Comparison of ENCODE assay signal across 8 cellular contexts in genomic region chrX:53072418-53073114, GRCh38. TPM values are rescaled to one million over a fixed set of nuclear protein-coding genes. Genes with fewer than 3 reads are reported as not detected.
A peak's percentile ranks its signal among the peaks of the same experiment; 100 is the strongest.
DNase-seq lines count a peak whose midpoint lies in the region; ATAC-seq and TF ChIP-seq lines count a peak whose summit lies in the region.

No MANE protein-coding gene starts in this region.

- WGBS in lung, 2 donors: 71 to 84% methylated on average over 9 of the region's 9 CpGs

- TF ChIP-seq CTCF in VCaP (conservative IDR thresholded peaks at IDR 0.05) (no peak), lung (IDR thresholded peaks at IDR 0.05; ENCODE audit: control extremely low read depth, extremely low read depth) (no peak), GM10248 (IDR thresholded peaks at IDR 0.05; ENCODE audit: control extremely low read depth, extremely low read depth, low read depth, missing control alignments) (no peak)

- no peaks in the 10 kb centered on the region for H3K36me3 Mint-ChIP-seq in stimulated activated naive CD8-positive, alpha-beta T cell treated with anti-CD3 and anti-CD28 coated beads, Interleukin-15, Interleukin-2, amounts not matched to agents 100 ng/mL and 50 ng/mL, for 24 hours (ENCODE audit: low read depth)

- H3K4me3 Mint-ChIP-seq in stimulated activated naive CD8-positive, alpha-beta T cell treated with anti-CD3 and anti-CD28 coated beads, Interleukin-15, Interleukin-2, amounts not matched to agents 100 ng/mL and 50 ng/mL, for 24 hours: peak overlapping the region; percentile 88

- peak overlapping the region; percentile 62 for H3K27ac Mint-ChIP-seq in stimulated activated naive CD8-positive, alpha-beta T cell treated with anti-CD3 and anti-CD28 coated beads, Interleukin-15, Interleukin-2, amounts not matched to agents 100 ng/mL and 50 ng/mL, for 24 hours

- no peak for DNase-seq in stimulated activated naive CD8-positive, alpha-beta T cell treated with anti-CD3 and anti-CD28 coated beads, Interleukin-15, Interleukin-2, amounts not matched to agents 100 U/mL and 50 U/mL, for 24 hours
- DNase-seq in lung (ENCODE audit: low spot score) (no peak), T1000 (lab: John Stamatoyannopoulos, UW) (no peak), ACHN (no peak), GM10248 (ENCODE audit: extremely low spot score) (no peak)

- no peaks in the 10 kb centered on the region for H3K36me3 ChIP-seq in lung (ENCODE audit: control insufficient read depth in 2 of 2, insufficient read depth in 2 of 2, low read length in 2 of 2)

- H3K27me3 ChIP-seq in lung (ENCODE audit: control insufficient read depth, insufficient read depth): peaks cover 4% of the 10 kb centered on the region

- H3K9me3 ChIP-seq in lung (ENCODE audit: control insufficient read depth in 2 of 2, insufficient read depth in 1 of 2, low read length in 1 of 2): peaks cover 0 to 5% of the 10 kb centered on the region in 2 donors

- H3K4me1 ChIP-seq in lung (ENCODE audit: control insufficient read depth in 2 of 2, insufficient read depth in 2 of 2, low read length in 2 of 2): peaks cover 0 to 2% of the 10 kb centered on the region in 2 donors

- H3K4me3 ChIP-seq in lung: no peak overlapping the region

- in situ Hi-C loops in ACHN (cut with HindIII; ENCODE audit: low pct_ligation_motif_present, low pct_unique_long_range_greater_than_20kb, low sequenced_read_pairs): no loop called here

- H3K27ac ChIP-seq in VCaP (peak overlapping the region; percentile 42), lung (ENCODE audit: low read depth in 1 of 2, low read length in 1 of 2) (peak overlapping the region; percentile 36 to 48)

- no peaks in the 10 kb centered on the region for H3K9me3 Mint-ChIP-seq in stimulated activated naive CD8-positive, alpha-beta T cell treated with anti-CD3 and anti-CD28 coated beads, Interleukin-15, Interleukin-2, amounts not matched to agents 100 ng/mL and 50 ng/mL, for 24 hours

- CTCF ChIA-PET in GM10248 (lab: Yijun Ruan, JAX): interaction anchor here (0.9 to 3.4 kb wide), 4 partner anchors 9 to 132 kb away, joined by 3 to 19 read pairs (median 5); partner anchors contain the start of gene TSPYL2

- POLR2A ChIA-PET in GM10248 (lab: Yijun Ruan, JAX): interaction anchor here (0.5 to 1.0 kb wide), 5 partner anchors 9 to 137 kb away, joined by 3 to 8 read pairs (median 5); partner anchors contain the start of gene TSPYL2

- ATAC-seq in stimulated activated naive CD8-positive, alpha-beta T cell treated with anti-CD3 and anti-CD28 coated beads, Interleukin-15, Interleukin-2, amounts not matched to agents 100 U/mL and 50 U/mL, for 24 hours: no peak
- ATAC-seq in lung (ENCODE audit: insufficient read depth, low FRiP score) (no peak), HG02798 (IDR thresholded peaks at IDR 0.05; ENCODE audit: poor library complexity, unreplicated experiment) (no peak)

- no peaks in the 10 kb centered on the region for H3K27me3 Mint-ChIP-seq in stimulated activated naive CD8-positive, alpha-beta T cell treated with anti-CD3 and anti-CD28 coated beads, Interleukin-15, Interleukin-2, amounts not matched to agents 100 ng/mL and 50 ng/mL, for 24 hours

- H3K4me1 Mint-ChIP-seq in stimulated activated naive CD8-positive, alpha-beta T cell treated with anti-CD3 and anti-CD28 coated beads, Interleukin-15, Interleukin-2, amounts not matched to agents 100 ng/mL and 50 ng/mL, for 24 hours (ENCODE audit: low read depth): peaks cover 17% of the 10 kb centered on the region

RNA-seq across cellular contexts. Expression of gene TSPYL2, which starts 9.6 kb away (rescaled TPM):
- total RNA-seq in lung: 10 to 100 TPM; 20.8 to 44.0 TPM
- polyA plus RNA-seq in lung: 10 to 100 TPM; 29.5 to 66.2 TPM

RNA-seq across cellular contexts. Expression of gene KANTR, which starts 21.4 kb away (rescaled TPM):
- total RNA-seq in lung: 10 to 100 TPM; 10.7 to 30.5 TPM
- polyA plus RNA-seq in lung: 1 to 10 TPM; 1.4 to 8.6 TPM

RNA-seq across cellular contexts. Expression of gene GPR173, which starts 24.0 kb away (rescaled TPM):
- total RNA-seq in lung: 1 to 10 TPM; 3.1 to 4.6 TPM
- under 1 TPM; 0.94 to 0.96 TPM for polyA plus RNA-seq in lung
